Comparison of ENCODE assay signal across 10 cellular contexts in genomic region chr1:20725189-20726106, GRCh38. TPM values are rescaled to one million over a fixed set of nuclear protein-coding genes. Genes with fewer than 3 reads are reported as not detected.
DNase-seq lines count a peak whose midpoint lies in the region; ATAC-seq, FAIRE-seq and TF ChIP-seq lines count a peak whose summit lies in the region.
"Had no signal": no experiment of that assay in that cellular context is flagged by ENCODE, and none has a peak within 500 bp of the region (broad histone marks: within the 10 kb centered on the region; RNA-seq: fewer than 3 reads in every experiment).

No MANE protein-coding gene starts in this region.

- CTCF ChIA-PET in endothelial cell of umbilical vein (lab: Charles Lee): interaction anchor here (0.9 kb wide), 1 partner anchor 24 kb away, joined by 3 read pairs; no protein-coding TSS in a partner anchor

- H3K27ac ChIP-seq in endothelial cell of umbilical vein (ENCODE audit: insufficient read depth, low read depth, low read length) (no peak overlapping the region), lower lobe of right lung (no peak overlapping the region)
- H3K27ac ChIP-seq: breast epithelium had no signal

- H3K36me3 ChIP-seq in endothelial cell of umbilical vein (ENCODE audit: control insufficient read depth in 2 of 2, extremely low read depth in 1 of 2, insufficient read depth in 2 of 2, low read length in 2 of 2) (no peaks in the 10 kb centered on the region), lower lobe of right lung (no peaks in the 10 kb centered on the region)
- H3K36me3 ChIP-seq: breast epithelium had no signal

- no peaks in the 10 kb centered on the region for H3K9me1 ChIP-seq in endothelial cell of umbilical vein (replicated peaks; ENCODE audit: control insufficient read depth, extremely low read depth, insufficient read depth, low read length)

- TF ChIP-seq CTCF in endothelial cell of umbilical vein (IDR thresholded peaks at IDR 0.05; ENCODE audit: extremely low read depth in 1 of 2, insufficient read depth in 1 of 2, low read depth in 1 of 2, low read length in 2 of 2) (no peak), lower lobe of right lung (IDR thresholded peaks at IDR 0.05) (no peak)

- peak; percentile 72 for FAIRE-seq in endothelial cell of umbilical vein (lab: Jason Lieb, UNC)

- H3K9me3 ChIP-seq in endothelial cell of umbilical vein (replicated peaks; ENCODE audit: control insufficient read depth, insufficient read depth, low read length) (no peaks in the 10 kb centered on the region), lower lobe of right lung (no peaks in the 10 kb centered on the region)
- H3K9me3 ChIP-seq: breast epithelium had no signal

- intact Hi-C loops in endothelial cell of umbilical vein (cut with micrococcal nuclease): no loop called here
- intact Hi-C loops in lower lobe of right lung (cut with DNase I): no loop called here

- no peak overlapping the region for H3K4me2 ChIP-seq in endothelial cell of umbilical vein (ENCODE audit: insufficient read depth, low read length)

- BruUV-seq in endothelial cell of umbilical vein (replicated peaks; lab: Mats Ljungman, UMichigan): no TSS peak

- no peak overlapping the region for H3K9ac ChIP-seq in endothelial cell of umbilical vein (replicated peaks; ENCODE audit: extremely low read depth, insufficient read depth, low read length)

- dilution Hi-C loops in endothelial cell of umbilical vein (cut with MboI; ENCODE audit: extremely low pct_ligation_motif_present, low sequenced_read_pairs): no loop called here

- H3K79me2 ChIP-seq in endothelial cell of umbilical vein (ENCODE audit: control insufficient read depth, insufficient read depth, low read length): no peaks in the 10 kb centered on the region

- ATAC-seq in HG03135 (IDR thresholded peaks at IDR 0.05; ENCODE audit: unreplicated experiment) (no peak), lower lobe of right lung (no peak), GM19328 (IDR thresholded peaks at IDR 0.05; ENCODE audit: unreplicated experiment) (no peak)

- POLR2A ChIA-PET in endothelial cell of umbilical vein (lab: Charles Lee): no interaction called here

- no peaks in the 10 kb centered on the region for H4K20me1 ChIP-seq in endothelial cell of umbilical vein (replicated peaks; ENCODE audit: control insufficient read depth, extremely low read depth, insufficient read depth, low read length)

- no peak for TF ChIP-seq POLR2A in endothelial cell of umbilical vein (IDR thresholded peaks at IDR 0.05; ENCODE audit: low read depth, low read length)

- no peak overlapping the region for H2AFZ ChIP-seq in endothelial cell of umbilical vein (ENCODE audit: low read depth, low read length)

- DNase-seq in HCEC 1CT: peak; percentile 80
- DNase-seq in NCI-H69 (lab: John Stamatoyannopoulos, UW): peak; percentile 93
- DNase-seq in endothelial cell of umbilical vein (ENCODE audit: low read depth, low spot score): peak; percentile 31
- peak; percentile 63 for DNase-seq in renal cortical epithelial cell (ENCODE audit: low read depth)
- DNase-seq in NCI-H524 treated with DMSO at 0.1 percent for 48 hours (lab: John Stamatoyannopoulos, UW): no peak
- no peak for DNase-seq in lower lobe of right lung
- DNase-seq: activated CD4-positive, alpha-beta T cell treated with anti-CD3 and anti-CD28 coated beads, Interleukin-2, amount 10 ng/mL, durations not matched to agents 7 days and 5 days had no signal

- peaks cover 0 to 9% of the 10 kb centered on the region in 2 experiments for H3K27me3 ChIP-seq in endothelial cell of umbilical vein (ENCODE audit: control insufficient read depth in 2 of 2, insufficient read depth in 2 of 2, low read length in 2 of 2)
- H3K27me3 ChIP-seq in lower lobe of right lung (ENCODE audit: low read depth): peaks cover 21% of the 10 kb centered on the region
- H3K27me3 ChIP-seq: breast epithelium had no signal

- H3K4me1 ChIP-seq in endothelial cell of umbilical vein (ENCODE audit: control insufficient read depth, extremely low read depth, insufficient read depth, low read length) (no peaks in the 10 kb centered on the region), lower lobe of right lung (no peaks in the 10 kb centered on the region)
- H3K4me1 ChIP-seq: breast epithelium had no signal

- H3K4me3 ChIP-seq in endothelial cell of umbilical vein (replicated peaks in 1 of 3; ENCODE audit: insufficient read depth in 1 of 3, low read depth in 1 of 3, low read length in 3 of 3): no peak overlapping the region
- H3K4me3 ChIP-seq in lower lobe of right lung: no peak overlapping the region
- H3K4me3 ChIP-seq: breast epithelium had no signal

TF ChIP-seq in endothelial cell of umbilical vein, 7 proteins besides CTCF, POLR2A, EP300 and RAD21:
- TF ChIP-seq FOS (IDR thresholded peaks at IDR 0.05; ENCODE audit: borderline replicate concordance, insufficient read depth, low read length) (peak; percentile 75), JUN (IDR thresholded peaks at IDR 0.05; ENCODE audit: borderline replicate concordance, insufficient read depth, insufficient read length, low read depth) (peak; percentile 31), GATA2 (IDR thresholded peaks at IDR 0.05; ENCODE audit: insufficient read depth, insufficient read length, low read depth, low read length) (no peak), MYC (IDR thresholded peaks at IDR 0.05; ENCODE audit: low read depth, low read length) (peak; percentile 48), POLR2AphosphoS5 (IDR thresholded peaks at IDR 0.05; ENCODE audit: insufficient read depth, low read depth, low read length) (peak; percentile 14)
- TF ChIP-seq, protein P1, sequence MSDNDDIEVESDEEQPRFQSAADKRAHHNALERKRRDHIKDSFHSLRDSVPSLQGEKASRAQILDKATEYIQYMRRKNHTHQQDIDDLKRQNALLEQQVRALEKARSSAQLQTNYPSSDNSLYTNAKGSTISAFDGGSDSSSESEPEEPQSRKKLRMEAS (IDR thresholded peaks at IDR 0.05; ENCODE audit: insufficient read depth, insufficient read length): peak; percentile 71
TF ChIP-seq in endothelial cell of umbilical vein: peak in this region for 5.

RNA-seq across cellular contexts. Expression of gene SH2D5, which starts 7.1 kb away (rescaled TPM):
- total RNA-seq in endothelial cell of umbilical vein (1.0 and 2.4 TPM in 2 replicates), renal cortical epithelial cell (9.0 and 20.7 TPM in 2 replicates), lower lobe of right lung (not detected)
- polyA plus RNA-seq in endothelial cell of umbilical vein: 0.18 and 0.23 TPM in 2 replicates
- polyA plus RNA-seq in endothelial cell of umbilical vein (2011; cell fraction: cytosol; rRNA removed): 0.13 and 0.17 TPM in 2 replicates
- 0.97 and 1.4 TPM in 2 replicates for polyA plus RNA-seq in endothelial cell of umbilical vein (2011; cell fraction: nucleus; rRNA removed)
- 0.59 and 0.84 TPM in 2 replicates for polyA plus RNA-seq in endothelial cell of umbilical vein (2012)
- 0.22 and 0.28 TPM in 2 replicates for polyA minus RNA-seq in endothelial cell of umbilical vein
- not detected for polyA minus RNA-seq in endothelial cell of umbilical vein (2011; cell fraction: cytosol; rRNA and poly(A)+ RNA removed)
- 0.34 and 0.72 TPM in 2 replicates for polyA minus RNA-seq in endothelial cell of umbilical vein (2011; cell fraction: nucleus; rRNA and poly(A)+ RNA removed)
- total RNA-seq: activated CD4-positive, alpha-beta T cell treated with anti-CD3 and anti-CD28 coated beads, Interleukin-2, amount 10 ng/mL, durations not matched to agents 7 days and 5 days had no signal

RNA-seq across cellular contexts. Expression of gene KIF17, which starts 7.6 kb away (rescaled TPM):
- total RNA-seq in endothelial cell of umbilical vein (0.72 and 1.5 TPM in 2 replicates), renal cortical epithelial cell (0.87 and 2.5 TPM in 2 replicates), lower lobe of right lung (8.4 TPM)
- polyA plus RNA-seq in endothelial cell of umbilical vein: 1.1 and 1.3 TPM in 2 replicates
- 0.62 and 0.85 TPM in 2 replicates for polyA plus RNA-seq in endothelial cell of umbilical vein (2011; cell fraction: cytosol; rRNA removed)
- polyA plus RNA-seq in endothelial cell of umbilical vein (2011; cell fraction: nucleus; rRNA removed): 0.42 and 0.45 TPM in 2 replicates
- polyA plus RNA-seq in endothelial cell of umbilical vein (2012): 0.15 and 0.31 TPM in 2 replicates
- polyA minus RNA-seq in endothelial cell of umbilical vein: 0.17 and 0.24 TPM in 2 replicates
- polyA minus RNA-seq in endothelial cell of umbilical vein (2011; cell fraction: cytosol; rRNA and poly(A)+ RNA removed): not detected
- not detected in 2 replicates for polyA minus RNA-seq in endothelial cell of umbilical vein (2011; cell fraction: nucleus; rRNA and poly(A)+ RNA removed)
- total RNA-seq: activated CD4-positive, alpha-beta T cell treated with anti-CD3 and anti-CD28 coated beads, Interleukin-2, amount 10 ng/mL, durations not matched to agents 7 days and 5 days had no signal

Comparison
In these comparisons a context has a peak if more than half of its experiments do, and no peak if none do; other contexts are left out.
1. DNase-seq: peak in HCEC 1CT (single experiment), NCI-H69 (single experiment), endothelial cell of umbilical vein (single experiment) and renal cortical epithelial cell (single experiment); none in NCI-H524 treated with DMSO at 0.1 percent for 48 hours (single experiment) and lower lobe of right lung (single experiment).